29 cellular contexts compared by ENCODE assay signal in the genomic region with DNA sequence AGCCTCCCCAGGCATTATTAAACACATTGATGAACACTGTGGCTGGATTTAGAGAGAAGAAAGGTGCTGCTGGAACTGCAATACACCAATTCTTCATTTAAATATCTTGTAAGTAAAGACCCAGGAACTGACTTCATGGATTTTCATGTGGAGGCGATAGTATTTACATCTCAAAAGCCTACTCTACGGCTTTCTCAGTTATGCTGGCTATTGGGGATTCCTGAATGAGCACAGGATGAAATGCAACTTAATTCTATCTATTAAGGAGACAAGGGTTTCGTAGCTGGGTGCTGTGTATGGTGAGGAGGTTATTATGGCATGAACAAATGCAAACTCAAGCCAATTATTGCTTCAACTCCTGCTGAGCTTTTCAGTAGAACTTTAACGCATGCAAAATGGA.
"Had no signal": no experiment of that assay in that cellular context is flagged by ENCODE, and none has a peak within 500 bp of the region (broad histone marks: within the 10 kb centered on the region; RNA-seq: fewer than 3 reads in every experiment).

No MANE protein-coding gene starts in this region.

- H3K4me1 Mint-ChIP-seq: activated CD4-positive, alpha-beta T cell treated with anti-CD3 and anti-CD28 coated beads, Interleukin-2, amount 10 ng/mL, durations not matched to agents 7 days and 5 days; activated CD8-positive, alpha-beta memory T cell treated with anti-CD3 and anti-CD28 coated beads, Interleukin-2, amount 10 ng/mL, durations not matched to agents 7 days and 5 days; activated naive CD4-positive, alpha-beta T cell treated with anti-CD3 and anti-CD28 coated beads, Interleukin-2, amount 50 U/mL, for 24 hours; activated naive CD8-positive, alpha-beta T cell treated with anti-CD3 and anti-CD28 coated beads, Interleukin-2, amount 50 U/mL, for 24 hours; immature natural killer cell; mesothelial cell of epicardium; naive B cell had no signal

- H3K36me3 Mint-ChIP-seq: activated CD8-positive, alpha-beta memory T cell treated with anti-CD3 and anti-CD28 coated beads, Interleukin-2, amount 10 ng/mL, durations not matched to agents 7 days and 5 days; activated naive CD4-positive, alpha-beta T cell treated with anti-CD3 and anti-CD28 coated beads, Interleukin-2, amount 50 U/mL, for 24 hours; immature natural killer cell; mesothelial cell of epicardium; naive B cell; type B pancreatic cell had no signal

- H3K9me3 ChIP-seq: gastrocnemius medialis, neutrophil, ovary, right lobe of liver, thoracic aorta, uterus had no signal

- H3K27ac Mint-ChIP-seq: activated CD4-positive, alpha-beta T cell treated with anti-CD3 and anti-CD28 coated beads, Interleukin-2, amount 10 ng/mL, durations not matched to agents 7 days and 5 days; activated CD8-positive, alpha-beta memory T cell treated with anti-CD3 and anti-CD28 coated beads, Interleukin-2, amount 10 ng/mL, durations not matched to agents 7 days and 5 days; activated CD8-positive, alpha-beta T cell treated with anti-CD3 and anti-CD28 coated beads, Interleukin-2, amount 10 ng/mL, durations not matched to agents 7 days and 5 days; activated naive CD4-positive, alpha-beta T cell treated with anti-CD3 and anti-CD28 coated beads, Interleukin-2, amount 50 U/mL, for 24 hours; activated naive CD8-positive, alpha-beta T cell treated with anti-CD3 and anti-CD28 coated beads, Interleukin-2, amount 50 U/mL, for 24 hours; activated T-helper 2 cell treated with anti-CD3 and anti-CD28 coated beads, Interferon-gamma antibody, Interleukin-2, Interleukin-4, amounts not matched to agents 10 μg/mL and 5 μg/mL and 100 μg/mL, durations not matched to agents 14 hours and 24 hours and 36 hours; immature natural killer cell; mesothelial cell of epicardium; naive B cell; progenitor cell of endocrine pancreas; stimulated activated naive CD8-positive, alpha-beta T cell treated with anti-CD3 and anti-CD28 coated beads, Interleukin-15, Interleukin-2, amounts not matched to agents 100 ng/mL and 50 ng/mL, for 24 hours; type B pancreatic cell had no signal

- H3K27me3 Mint-ChIP-seq: activated CD4-positive, alpha-beta T cell treated with anti-CD3 and anti-CD28 coated beads, Interleukin-2, amount 10 ng/mL, durations not matched to agents 7 days and 5 days; activated CD8-positive, alpha-beta memory T cell treated with anti-CD3 and anti-CD28 coated beads, Interleukin-2, amount 10 ng/mL, durations not matched to agents 7 days and 5 days; activated naive CD4-positive, alpha-beta T cell treated with anti-CD3 and anti-CD28 coated beads, Interleukin-2, amount 50 U/mL, for 24 hours; progenitor cell of endocrine pancreas; stimulated activated naive CD8-positive, alpha-beta T cell treated with anti-CD3 and anti-CD28 coated beads, Interleukin-15, Interleukin-2, amounts not matched to agents 100 ng/mL and 50 ng/mL, for 24 hours had no signal

- DNase-seq: activated CD4-positive, alpha-beta T cell treated with anti-CD3 and anti-CD28 coated beads, Interleukin-2, amount 10 ng/mL, durations not matched to agents 7 days and 5 days; activated CD4-positive, CD25-positive, alpha-beta regulatory T cell treated with anti-CD3 and anti-CD28 coated beads, Interleukin-2, amount 50 U/mL, for 72 hours; activated CD8-positive, alpha-beta memory T cell treated with anti-CD3 and anti-CD28 coated beads, Interleukin-2, amount 10 ng/mL, durations not matched to agents 7 days and 5 days; activated CD8-positive, alpha-beta T cell treated with anti-CD3 and anti-CD28 coated beads, Interleukin-2, amount 10 ng/mL, durations not matched to agents 7 days and 5 days; activated naive CD8-positive, alpha-beta T cell treated with anti-CD3 and anti-CD28 coated beads, Interleukin-2, amount 50 U/mL, for 24 hours; activated T-cell treated with anti-CD3 and anti-CD28 coated beads, Interleukin-2, amount 50 U/mL, for 48 hours; amygdala; dermis blood vessel endothelial cell; effector CD8-positive, alpha-beta T cell; gastrocnemius medialis; glutamatergic neuron; immature natural killer cell; kidney; left colon; naive B cell; ovary; right lobe of liver; stimulated activated CD4-positive, alpha-beta T cell treated with anti-CD3 and anti-CD28 coated beads, Interleukin-12 subunit alpha, Interleukin-12 subunit beta, amount 100 ng/mL, for 4 hours; stimulated activated CD4-positive, alpha-beta T cell treated with anti-CD3 and anti-CD28 coated beads, Interleukin-4, amount 100 ng/mL, for 1 hour; uterus had no signal

- H3K9me3 Mint-ChIP-seq: activated naive CD4-positive, alpha-beta T cell treated with anti-CD3 and anti-CD28 coated beads, Interleukin-2, amount 50 U/mL, for 24 hours; immature natural killer cell; mesothelial cell of epicardium; stimulated activated naive CD8-positive, alpha-beta T cell treated with anti-CD3 and anti-CD28 coated beads, Interleukin-15, Interleukin-2, amounts not matched to agents 100 ng/mL and 50 ng/mL, for 24 hours; type B pancreatic cell had no signal

- ATAC-seq: activated CD8-positive, alpha-beta memory T cell treated with anti-CD3 and anti-CD28 coated beads, Interleukin-2, amount 10 ng/mL, durations not matched to agents 7 days and 5 days; activated CD8-positive, alpha-beta T cell treated with anti-CD3 and anti-CD28 coated beads, Interleukin-2, amount 10 ng/mL, durations not matched to agents 7 days and 5 days; activated naive CD8-positive, alpha-beta T cell treated with anti-CD3 and anti-CD28 coated beads, Interleukin-2, amount 50 U/mL, for 24 hours; gastrocnemius medialis; left colon; right lobe of liver had no signal

- H3K4me3 Mint-ChIP-seq: activated CD4-positive, alpha-beta T cell treated with anti-CD3 and anti-CD28 coated beads, Interleukin-2, amount 10 ng/mL, durations not matched to agents 7 days and 5 days; activated CD8-positive, alpha-beta memory T cell treated with anti-CD3 and anti-CD28 coated beads, Interleukin-2, amount 10 ng/mL, durations not matched to agents 7 days and 5 days; activated CD8-positive, alpha-beta T cell treated with anti-CD3 and anti-CD28 coated beads, Interleukin-2, amount 10 ng/mL, durations not matched to agents 7 days and 5 days; activated naive CD4-positive, alpha-beta T cell treated with anti-CD3 and anti-CD28 coated beads, Interleukin-2, amount 50 U/mL, for 24 hours; activated naive CD8-positive, alpha-beta T cell treated with anti-CD3 and anti-CD28 coated beads, Interleukin-2, amount 50 U/mL, for 24 hours; immature natural killer cell; mesothelial cell of epicardium; naive B cell; stimulated activated naive CD8-positive, alpha-beta T cell treated with anti-CD3 and anti-CD28 coated beads, Interleukin-15, Interleukin-2, amounts not matched to agents 100 ng/mL and 50 ng/mL, for 24 hours; type B pancreatic cell had no signal

- H3K27ac ChIP-seq: gastrocnemius medialis, neutrophil, ovary, right lobe of liver, skin epidermis, thoracic aorta, uterus had no signal

- H3K4me3 ChIP-seq: gastrocnemius medialis, ovary, right lobe of liver, skin epidermis, thoracic aorta, uterus had no signal

- H3K27me3 ChIP-seq: gastrocnemius medialis, neutrophil, ovary, right lobe of liver, uterus had no signal

- H3K4me1 ChIP-seq: gastrocnemius medialis, right lobe of liver, uterus had no signal

- H3K36me3 ChIP-seq: gastrocnemius medialis, neutrophil, ovary, right lobe of liver, thoracic aorta, uterus had no signal
